Comparison of ENCODE assay signal across 8 cellular contexts in genomic region chr3:5136619-5137429, GRCh38. TPM values are rescaled to one million over a fixed set of nuclear protein-coding genes. Genes with fewer than 3 reads are reported as not detected.
A peak's percentile ranks its signal among the peaks of the same experiment; 100 is the strongest.
DNase-seq lines count a peak whose midpoint lies in the region; ATAC-seq and TF ChIP-seq lines count a peak whose summit lies in the region.

No MANE protein-coding gene starts in this region.

- H3K27me3 ChIP-seq in aorta (ENCODE audit: control insufficient read depth in 1 of 2, insufficient read depth in 2 of 2, low read length in 1 of 2) = no peaks in the 10 kb centered on the region

- peaks cover 5 to 24% of the 10 kb centered on the region in 2 donors for H3K4me1 ChIP-seq in aorta (ENCODE audit: control insufficient read depth in 1 of 2, insufficient read depth in 2 of 2, low read length in 2 of 2)

- ATAC-seq in GM21786 (IDR thresholded peaks at IDR 0.05; ENCODE audit: unreplicated experiment) (peak; percentile 64), WTC11 (peak; percentile 73), aorta (ENCODE audit: low FRiP score) (peak; percentile 37)

- CTCF ChIA-PET in WTC11 (lab: Charles Lee) = interaction anchor here (0.9 to 1.2 kb wide), 2 partner anchors 24 to 96 kb away, joined by 3 to 4 read pairs; no protein-coding TSS in a partner anchor

- no peaks in the 10 kb centered on the region for H3K36me3 ChIP-seq in aorta (ENCODE audit: control insufficient read depth in 1 of 2, insufficient read depth in 2 of 2, low read length in 1 of 2)

- 33 to 40% methylated on average over 6 of the region's 6 CpGs for WGBS in aorta, 2 donors

- H3K27ac Mint-ChIP-seq in IgD-negative memory B cell (peak overlapping the region; percentile 13 to 88 (median 82)), WTC11 (no peak overlapping the region; the same call in 1 of the 2 replicates)

- no peak overlapping the region for H3K4me3 ChIP-seq in aorta (ENCODE audit: low read length in 2 of 2)

- no peaks in the 10 kb centered on the region for H3K9me3 ChIP-seq in aorta (ENCODE audit: control insufficient read depth, low read length)

- H3K4me1 Mint-ChIP-seq in IgD-negative memory B cell (peaks cover 46 to 60% (median 52%) of the 10 kb centered on the region in 3 donors), WTC11 (peaks cover 49% of the 10 kb centered on the region)

- H3K9me3 Mint-ChIP-seq in IgD-negative memory B cell (no peaks in the 10 kb centered on the region), WTC11 (peaks cover under 1% of the 10 kb centered on the region; the same call in 1 of the 2 replicates)

- TF ChIP-seq CTCF in WTC11 (IDR thresholded peaks at IDR 0.05) = no peak

- H3K36me3 Mint-ChIP-seq in IgD-negative memory B cell = no peaks in the 10 kb centered on the region
- peaks cover 7% of the 10 kb centered on the region for H3K36me3 Mint-ChIP-seq in WTC11

- DNase-seq in activated gamma-delta T cell treated with Interleukin-2 at 50 U/mL for 16 hours (peak; percentile 21), activated gamma-delta T cell (lab: John Stamatoyannopoulos, UW) (no peak), WTC11 (ENCODE audit: low spot score) (no peak), germinal center (ENCODE audit: low spot score) (peak; percentile 65), aorta (no peak), NCI-H774 (lab: John Stamatoyannopoulos, UW) (no peak)

- POLR2A ChIA-PET in WTC11 (lab: Charles Lee) = no interaction called here

- H3K4me3 Mint-ChIP-seq in IgD-negative memory B cell = peak overlapping the region in 1 of 4 donors; percentile 51
- H3K4me3 Mint-ChIP-seq in WTC11 = no peak overlapping the region

- no peaks in the 10 kb centered on the region for H3K27me3 Mint-ChIP-seq in IgD-negative memory B cell
- H3K27me3 Mint-ChIP-seq in WTC11 (ENCODE audit: low read depth) = no peaks in the 10 kb centered on the region

- intact Hi-C loops in aorta (cut with DNase I) = no loop called here

- H3K27ac ChIP-seq in aorta (ENCODE audit: low read depth in 1 of 2, low read length in 2 of 2) = no peak overlapping the region

TF ChIP-seq in WTC11, 78 proteins besides CTCF, POLR2A, EP300 and RAD21 (continues in another document):
- TF ChIP-seq TEAD1 (CRISPR knock-in tag; IDR thresholded peaks at IDR 0.05) (no peak), ELF4 (CRISPR knock-in tag; IDR thresholded peaks at IDR 0.05; ENCODE audit: low read depth) (no peak), TEAD4 (CRISPR knock-in tag; IDR thresholded peaks at IDR 0.05) (no peak), NR1H2 (CRISPR knock-in tag; IDR thresholded peaks at IDR 0.05) (no peak), USF2 (CRISPR knock-in tag; IDR thresholded peaks at IDR 0.05) (no peak), ZNF532 (CRISPR knock-in tag; IDR thresholded peaks at IDR 0.05; ENCODE audit: borderline replicate concordance) (no peak), JAZF1 (CRISPR knock-in tag; IDR thresholded peaks at IDR 0.05) (no peak), OVOL2 (CRISPR knock-in tag; IDR thresholded peaks at IDR 0.05; ENCODE audit: borderline replicate concordance) (no peak), CREB1 (CRISPR knock-in tag; IDR thresholded peaks at IDR 0.05) (no peak), ZNF263 (CRISPR knock-in tag; IDR thresholded peaks at IDR 0.05; ENCODE audit: low read depth) (no peak), ZNF512 (CRISPR knock-in tag; IDR thresholded peaks at IDR 0.05; ENCODE audit: borderline replicate concordance) (no peak), GRHL2 (CRISPR knock-in tag; IDR thresholded peaks at IDR 0.05; ENCODE audit: insufficient replicate concordance, severe bottlenecking) (no peak), E2F5 (CRISPR knock-in tag; IDR thresholded peaks at IDR 0.05) (no peak), ATF2 (CRISPR knock-in tag; IDR thresholded peaks at IDR 0.05; ENCODE audit: borderline replicate concordance, low read depth) (no peak), GABPB1 (CRISPR knock-in tag; IDR thresholded peaks at IDR 0.05) (no peak)

RNA-seq across cellular contexts. Expression of gene ARL8B, which starts 14.7 kb away (rescaled TPM):
- polyA plus RNA-seq in IgD-negative memory B cell = 43.4 TPM
- total RNA-seq in WTC11 (2021) = 23.5 to 28.3 TPM (median 23.5 TPM) in 3 replicates
- 10 to 100 TPM; 56.0 to 61.3 TPM for total RNA-seq in aorta
- 10 to 100 TPM; 44.1 to 53.6 TPM for polyA plus RNA-seq in aorta

RNA-seq across cellular contexts. Expression of gene EDEM1, which starts 50.7 kb away (rescaled TPM):
- polyA plus RNA-seq in IgD-negative memory B cell (58.4 TPM), aorta (1 to 10 TPM; 4.0 to 7.8 TPM)
- total RNA-seq in WTC11 (2021) (18.0 to 22.4 TPM (median 18.0 TPM) in 3 replicates), aorta (10 to 100 TPM; 34.4 to 37.9 TPM)

Comparison
In these comparisons a context has a peak if more than half of its experiments do, and no peak if none do; other contexts are left out.
1. DNase-seq: peak in activated gamma-delta T cell treated with Interleukin-2 at 50 U/mL for 16 hours (single experiment) and germinal center (single experiment); none in activated gamma-delta T cell (single experiment), WTC11 (single experiment), aorta (0 of 2) and NCI-H774 (single experiment).
2. Peak in every context shown above with its lines, with median percentiles within 50 percentile points of each other: ATAC-seq.